14 cellular contexts compared by ENCODE assay signal in the genomic region with DNA sequence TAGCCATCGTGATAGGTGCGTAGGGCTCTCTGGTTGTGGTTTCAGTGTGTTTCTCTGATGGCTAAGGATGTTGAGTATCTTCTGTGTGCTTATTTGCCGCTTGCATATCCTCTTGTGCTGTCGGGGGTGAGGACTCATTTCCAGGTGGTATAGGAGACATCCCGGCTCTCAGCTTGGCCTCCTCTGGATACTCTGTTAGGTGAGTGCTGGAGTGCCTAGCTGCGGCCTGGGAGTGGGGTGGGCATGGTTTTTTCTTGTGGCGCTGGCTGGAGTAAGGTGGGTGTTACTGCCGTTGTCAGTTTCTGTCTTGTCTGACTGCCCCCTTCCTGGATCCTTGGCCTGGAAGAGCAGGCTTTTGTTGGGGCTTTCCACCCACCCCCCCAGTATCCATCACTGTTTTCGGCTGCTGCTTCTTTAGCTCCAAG.
DNase-seq lines count a peak whose midpoint lies in the region; ATAC-seq and TF ChIP-seq lines count a peak whose summit lies in the region.
"Had no signal": no experiment of that assay in that cellular context is flagged by ENCODE, and none has a peak within 500 bp of the region (broad histone marks: within the 10 kb centered on the region; RNA-seq: fewer than 3 reads in every experiment).

No MANE protein-coding gene starts in this region.

- in situ Hi-C loops in Panc1 (cut with HindIII; ENCODE audit: low pct_unique_long_range_greater_than_20kb, low sequenced_read_pairs), result no loop called here

- peaks cover 43% of the 10 kb centered on the region for H3K36me3 Mint-ChIP-seq in CD4-positive, alpha-beta T cell (ENCODE audit: low read depth)

- peak overlapping the region in 1 of 2 donors; percentile 1 for H3K9ac ChIP-seq in duodenal mucosa (ENCODE audit: low read depth in 1 of 2, low read length in 2 of 2)

- no peak for DNase-seq in CD4-positive, alpha-beta T cell
- DNase-seq in Panc1 (ENCODE audit: low read depth, low spot score) (no peak), prostate gland (ENCODE audit: low spot score) (no peak), tibial nerve (ENCODE audit: low spot score in 2 of 2) (no peak), GM19240 (ENCODE audit: insufficient read length, low spot score) (no peak), SHP77 (lab: John Stamatoyannopoulos, UW) (no peak)
- DNase-seq: foreskin fibroblast; GDM1; NCI-H187 treated with DMSO at 0.1 percent for 48 hours; stimulated activated CD4-positive, alpha-beta T cell treated with anti-CD3 and anti-CD28 coated beads, Interleukin-2, amount 100 ng/mL, for 48 hours had no signal

- CTCF ChIA-PET in CD4-positive, alpha-beta T cell (lab: Charles Lee), result interaction anchor here (2.9 to 8.2 kb wide), 2 partner anchors 19 to 20 kb away, joined by 13 to 54 read pairs; no protein-coding TSS in a partner anchor
- CTCF ChIA-PET in Panc1 (lab: Charles Lee), result no interaction called here

- peaks cover 4% of the 10 kb centered on the region for H3K9me3 Mint-ChIP-seq in CD4-positive, alpha-beta T cell

- peak overlapping the region; percentile 82 for H3K27ac ChIP-seq in CD4-positive, alpha-beta T cell (ENCODE audit: low read depth, low read length)
- H3K27ac ChIP-seq in Panc1 (ENCODE audit: low read length), result peak overlapping the region; percentile 80
- peak overlapping the region; percentile 43 for H3K27ac ChIP-seq in duodenal mucosa (ENCODE audit: low read depth, low read length)
- H3K27ac ChIP-seq in prostate gland, result peak overlapping the region; percentile 72 to 76
- H3K27ac ChIP-seq in tibial nerve, result peak overlapping the region in 1 of 4 donors; percentile 40
- H3K27ac ChIP-seq: HL-60 had no signal

- peaks cover 91% of the 10 kb centered on the region for H3K4me1 ChIP-seq in Panc1 (ENCODE audit: control insufficient read depth, insufficient read depth, low read length)
- H3K4me1 ChIP-seq in duodenal mucosa (ENCODE audit: control insufficient read depth in 1 of 2, insufficient read depth in 2 of 2, low read length in 2 of 2), result peaks cover 60 to 73% of the 10 kb centered on the region in 2 donors
- peaks cover 7% of the 10 kb centered on the region for H3K4me1 ChIP-seq in prostate gland (replicated peaks)
- H3K4me1 ChIP-seq in tibial nerve, result peaks cover 0 to 26% (median 10%) of the 10 kb centered on the region in 4 donors

- 97% methylated on average over 8 of the region's 9 CpGs for WGBS in prostate gland
- WGBS in tibial nerve, 2 donors, result 91 to 96% methylated on average over 9 of the region's 9 CpGs

- no peaks in the 10 kb centered on the region for H3K27me3 Mint-ChIP-seq in CD4-positive, alpha-beta T cell

- no peak overlapping the region for H3K4me3 ChIP-seq in Panc1 (ENCODE audit: low read depth in 2 of 2, low read length in 2 of 2)
- peak overlapping the region in 1 of 2 donors; percentile 16 for H3K4me3 ChIP-seq in duodenal mucosa (ENCODE audit: low read depth in 1 of 2, low read length in 2 of 2)
- no peak overlapping the region for H3K4me3 ChIP-seq in prostate gland
- H3K4me3 ChIP-seq in tibial nerve, result no peak overlapping the region

- H3K36me3 ChIP-seq in Panc1 (ENCODE audit: control insufficient read depth, insufficient read depth, low read length) (no peaks in the 10 kb centered on the region), duodenal mucosa (ENCODE audit: control insufficient read depth in 1 of 2, insufficient read depth in 2 of 2, low read length in 2 of 2) (peaks cover 0 to 7% of the 10 kb centered on the region in 2 donors), prostate gland (no peaks in the 10 kb centered on the region), tibial nerve (peaks cover 0 to 5% (median 0%) of the 10 kb centered on the region in 3 donors)

- no peaks in the 10 kb centered on the region for H3K27me3 ChIP-seq in CD4-positive, alpha-beta T cell (ENCODE audit: control insufficient read depth, insufficient read depth, low read length)
- H3K27me3 ChIP-seq in Panc1 (ENCODE audit: control insufficient read depth, insufficient read depth, low read length), result no peaks in the 10 kb centered on the region
- no peaks in the 10 kb centered on the region for H3K27me3 ChIP-seq in duodenal mucosa (ENCODE audit: control insufficient read depth in 1 of 2, insufficient read depth in 2 of 2, low read length in 2 of 2)
- H3K27me3 ChIP-seq in prostate gland (replicated peaks; ENCODE audit: insufficient read depth), result no peaks in the 10 kb centered on the region
- no peaks in the 10 kb centered on the region for H3K27me3 ChIP-seq in tibial nerve

- no peak for TF ChIP-seq EP300 in tibial nerve (IDR thresholded peaks at IDR 0.05)

- intact Hi-C loops in CD4-positive, alpha-beta T cell (cut with DNase I, micrococcal nuclease), result loop anchor here (2.0 kb wide), 2 partner anchors 19 kb away; no protein-coding TSS in a partner anchor
- intact Hi-C loops in Panc1 (cut with micrococcal nuclease; ENCODE audit: unreplicated experiment) (no loop called here), prostate gland (cut with DNase I) (no loop called here)

- TF ChIP-seq CTCF in CD4-positive, alpha-beta T cell (IDR thresholded peaks at IDR 0.05), result no peak
- TF ChIP-seq CTCF in Panc1 (IDR thresholded peaks at IDR 0.05) (no peak), prostate gland (IDR thresholded peaks at IDR 0.05) (no peak), tibial nerve (IDR thresholded peaks at IDR 0.05) (no peak)

- no TSS peak for BruUV-seq in Panc1 (replicated peaks; lab: Mats Ljungman, UMichigan)

- H3K4me3 Mint-ChIP-seq in CD4-positive, alpha-beta T cell, result peak overlapping the region; percentile 89
- H3K4me3 Mint-ChIP-seq: CD14-positive monocyte had no signal

- H3K4me1 Mint-ChIP-seq in CD4-positive, alpha-beta T cell (ENCODE audit: low read depth), result peaks cover 95% of the 10 kb centered on the region

- no peak for ATAC-seq in CD4-positive, alpha-beta T cell (ENCODE audit: poor library complexity)
- no peak for ATAC-seq in Panc1
- ATAC-seq in HG02973 (IDR thresholded peaks at IDR 0.05; ENCODE audit: unreplicated experiment), result no peak

- H3K9me3 ChIP-seq in CD4-positive, alpha-beta T cell (ENCODE audit: control insufficient read depth, low read length), result no peaks in the 10 kb centered on the region
- H3K9me3 ChIP-seq in Panc1 (ENCODE audit: control insufficient read depth, insufficient read depth, low read depth, low read length) (no peaks in the 10 kb centered on the region), duodenal mucosa (ENCODE audit: control insufficient read depth in 1 of 2, low read length in 2 of 2) (peaks cover 2 to 4% of the 10 kb centered on the region in 2 donors), prostate gland (no peaks in the 10 kb centered on the region), tibial nerve (peaks cover 0 to 4% (median 0%) of the 10 kb centered on the region in 4 donors)

- peak overlapping the region; percentile 95 for H3K27ac Mint-ChIP-seq in CD4-positive, alpha-beta T cell

- POLR2A ChIA-PET in CD4-positive, alpha-beta T cell (lab: Charles Lee), result interaction anchor here (0.8 to 2.5 kb wide), 3 partner anchors 21 to 67 kb away, joined by 3 to 7 read pairs (median 3); no protein-coding TSS in a partner anchor
- POLR2A ChIA-PET in Panc1 (lab: Charles Lee), result no interaction called here

- TF ChIP-seq POLR2A in prostate gland (IDR thresholded peaks at IDR 0.05) (no peak), tibial nerve (IDR thresholded peaks at IDR 0.05) (no peak)

Comparison
In these comparisons a context has a peak if more than half of its experiments do, and no peak if none do; other contexts are left out.
1. intact Hi-C loops: an anchor here in CD4-positive, alpha-beta T cell (2.0 kb wide); none called in Panc1 and prostate gland.